In the genomic region with DNA sequence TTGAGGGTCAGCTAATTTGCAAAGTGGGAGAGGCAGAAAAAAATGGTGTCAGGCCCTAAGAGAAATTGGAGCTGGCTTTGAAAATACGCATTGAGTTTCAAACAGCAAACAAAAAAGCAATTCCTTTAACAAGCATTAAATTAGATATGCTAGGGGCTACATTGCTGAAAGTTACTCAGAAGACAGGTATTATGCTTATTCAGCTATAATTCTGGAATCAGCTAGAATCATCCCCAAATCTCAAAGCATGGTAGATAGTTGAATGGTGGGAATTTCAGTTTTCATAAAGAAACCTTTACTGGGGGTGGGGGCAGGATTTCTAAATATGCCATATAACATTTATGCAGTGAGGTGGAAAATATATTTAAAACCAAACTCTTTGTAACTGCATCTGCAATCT, we compare ENCODE assay signal across 1 cellular context.
TF ChIP-seq lines count a peak whose summit lies in the region.

No MANE protein-coding gene starts in this region.

TF ChIP-seq in HCT116, 20 proteins besides CTCF, POLR2A, EP300 and RAD21:
- TF ChIP-seq ZNF274 (IDR thresholded peaks at IDR 0.05; ENCODE audit: low read depth, low read length), result no peak
- no peak for TF ChIP-seq JUND (IDR thresholded peaks at IDR 0.05)
- no peak for TF ChIP-seq FOSL1 (IDR thresholded peaks at IDR 0.05; ENCODE audit: low read depth)
- TF ChIP-seq YY1 (IDR thresholded peaks at IDR 0.05; ENCODE audit: extremely low read depth, insufficient replicate concordance, low read depth, low read length), result no peak
- TF ChIP-seq SIN3A (IDR thresholded peaks at IDR 0.05; ENCODE audit: low read depth), result no peak
- TF ChIP-seq EGR1 (IDR thresholded peaks at IDR 0.05; ENCODE audit: low read depth), result no peak
- TF ChIP-seq POLR2AphosphoS5 (IDR thresholded peaks at IDR 0.05; ENCODE audit: low read depth, low read length), result no peak
- TF ChIP-seq, protein P1, sequence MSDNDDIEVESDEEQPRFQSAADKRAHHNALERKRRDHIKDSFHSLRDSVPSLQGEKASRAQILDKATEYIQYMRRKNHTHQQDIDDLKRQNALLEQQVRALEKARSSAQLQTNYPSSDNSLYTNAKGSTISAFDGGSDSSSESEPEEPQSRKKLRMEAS (IDR thresholded peaks at IDR 0.05), result no peak
- TF ChIP-seq TCF7L2 (IDR thresholded peaks at IDR 0.05; ENCODE audit: borderline replicate concordance, extremely low read depth, insufficient read depth, insufficient read length), result no peak
- no peak for TF ChIP-seq ELF1 (IDR thresholded peaks at IDR 0.05; ENCODE audit: borderline replicate concordance, low read depth)
- no peak for TF ChIP-seq ZFX (IDR thresholded peaks at IDR 0.05)
- no peak for TF ChIP-seq EZH2phosphoT487 (IDR thresholded peaks at IDR 0.05; ENCODE audit: borderline replicate concordance)
TF ChIP-seq in HCT116: peak in this region for 0.
